In the genomic region with DNA sequence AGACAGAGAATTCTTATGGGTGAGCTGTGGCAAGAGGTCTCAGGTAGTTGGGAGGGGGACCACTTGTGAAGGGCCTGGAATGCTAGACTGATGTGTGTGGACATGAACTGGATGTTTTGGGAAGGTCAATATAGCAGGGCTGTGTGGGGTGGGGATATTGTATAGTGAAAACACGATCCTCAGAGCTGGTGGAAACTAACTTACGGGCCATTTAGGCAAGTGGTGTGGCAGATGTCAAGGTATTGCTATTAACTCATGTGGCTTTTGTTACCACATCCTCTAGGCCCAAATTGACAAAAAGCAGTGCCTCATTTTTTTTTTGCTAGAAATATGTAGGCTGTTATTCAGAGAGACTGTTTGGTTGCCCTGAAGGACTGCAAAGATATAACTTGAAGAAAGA, we compare ENCODE assay signal across 23 cellular contexts. TPM values are rescaled to one million over a fixed set of nuclear protein-coding genes. Genes with fewer than 3 reads are reported as not detected.
A peak's percentile ranks its signal among the peaks of the same experiment; 100 is the strongest.
DNase-seq lines count a peak whose midpoint lies in the region; ATAC-seq and TF ChIP-seq lines count a peak whose summit lies in the region.
"Had no signal": no experiment of that assay in that cellular context is flagged by ENCODE, and none has a peak within 500 bp of the region (broad histone marks: within the 10 kb centered on the region; RNA-seq: fewer than 3 reads in every experiment).

No MANE protein-coding gene starts in this region.

- H3K79me2 ChIP-seq in GM23338 (replicated peaks; ENCODE audit: insufficient read depth): no peaks in the 10 kb centered on the region
- no peaks in the 10 kb centered on the region for H3K79me2 ChIP-seq in Loucy (ENCODE audit: insufficient read depth, low read length)

- peaks cover 10% of the 10 kb centered on the region for H3K9me3 Mint-ChIP-seq in activated CD4-positive, alpha-beta T cell treated with anti-CD3 and anti-CD28 coated beads, Interleukin-2, amount 10 ng/mL, durations not matched to agents 7 days and 5 days
- peaks cover 14% of the 10 kb centered on the region for H3K9me3 Mint-ChIP-seq in GM23338

- H3K27ac Mint-ChIP-seq in activated CD4-positive, alpha-beta T cell treated with anti-CD3 and anti-CD28 coated beads, Interleukin-2, amount 10 ng/mL, durations not matched to agents 7 days and 5 days: peak overlapping the region; percentile 9
- H3K27ac Mint-ChIP-seq in GM23338: no peak overlapping the region
- H3K27ac Mint-ChIP-seq: activated CD4-positive, alpha-beta T cell treated with anti-CD3 and anti-CD28 coated beads for 36 hours; activated naive CD4-positive, alpha-beta T cell treated with anti-CD3 and anti-CD28 coated beads, Interleukin-2, amount 50 U/mL, for 72 hours; nephron; progenitor cell of endocrine pancreas; stimulated activated naive B cell treated with anti-CD40 and anti-IgM and Interleukin-4, amounts not matched to agents 10 μg/mL and 1 μg/mL and 100 μg/mL, for 72 hours had no signal

- no peaks in the 10 kb centered on the region for H3K4me1 ChIP-seq in GM23338 (ENCODE audit: insufficient read depth)
- H3K4me1 ChIP-seq in Loucy (ENCODE audit: insufficient read depth, low read length, poor library complexity, severe bottlenecking): peaks cover 15% of the 10 kb centered on the region
- peaks cover 10% of the 10 kb centered on the region for H3K4me1 ChIP-seq in psoas muscle
- H3K4me1 ChIP-seq: BLaER1 treated with 17β-estradiol and CSF1 and Interleukin-3, amounts not matched to agents 10 nM and 100 nM; breast epithelium; upper lobe of left lung had no signal

- H3K4me2 ChIP-seq in GM23338 (no peak overlapping the region), Loucy (ENCODE audit: low read depth, low read length, poor library complexity, severe bottlenecking) (no peak overlapping the region)
- H3K4me2 ChIP-seq: BLaER1 treated with 17β-estradiol and CSF1 and Interleukin-3, amounts not matched to agents 10 nM and 100 nM had no signal

- H3K4me1 Mint-ChIP-seq in activated CD4-positive, alpha-beta T cell treated with anti-CD3 and anti-CD28 coated beads, Interleukin-2, amount 10 ng/mL, durations not matched to agents 7 days and 5 days: peaks cover 24% of the 10 kb centered on the region
- no peaks in the 10 kb centered on the region for H3K4me1 Mint-ChIP-seq in GM23338
- H3K4me1 Mint-ChIP-seq: nephron had no signal

- intact Hi-C loops in psoas muscle (cut with DNase I): loop anchor here in 1 of 2 donors (2.0 kb wide), 1 partner anchor 75 kb away; no protein-coding TSS in a partner anchor

- H3K27me3 ChIP-seq in GM23338 (ENCODE audit: insufficient read depth) (no peaks in the 10 kb centered on the region), Loucy (ENCODE audit: insufficient read depth, low read length, poor library complexity, severe bottlenecking) (no peaks in the 10 kb centered on the region), psoas muscle (ENCODE audit: insufficient read depth in 3 of 3, low read length in 2 of 3) (no peaks in the 10 kb centered on the region)
- H3K27me3 ChIP-seq: BLaER1 treated with 17β-estradiol and CSF1 and Interleukin-3, amounts not matched to agents 10 nM and 100 nM; breast epithelium; upper lobe of left lung had no signal

- no peak for DNase-seq in activated CD4-positive, alpha-beta T cell treated with anti-CD3 and anti-CD28 coated beads, Interleukin-2, amount 10 ng/mL, durations not matched to agents 7 days and 5 days
- no peak for DNase-seq in activated CD4-positive, alpha-beta T cell treated with anti-CD3 and anti-CD28 coated beads for 1 hour
- DNase-seq in GM23338 (ENCODE audit: low spot score) (no peak), psoas muscle (no peak), hepatic stellate cell (ENCODE audit: low spot score) (no peak)
- DNase-seq: activated CD4-positive, alpha-beta T cell treated with anti-CD3 and anti-CD28 coated beads for 36 hours; activated T-cell treated with anti-CD3 and anti-CD28 coated beads for 4 hours; dermis blood vessel endothelial cell; glutamatergic neuron; NCI-H1694; NCI-H524; stimulated activated naive B cell treated with anti-CD40 and anti-IgM and Interleukin-4, amounts not matched to agents 10 μg/mL and 1 μg/mL and 100 μg/mL, for 72 hours; upper lobe of left lung had no signal

- 88 to 94% (median 92%) methylated on average over 2 of the region's 2 CpGs for WGBS in psoas muscle, 3 donors

- POLR2A ChIA-PET in activated CD4-positive, alpha-beta T cell treated with anti-CD3 and anti-CD28 coated beads, Interleukin-2, amount 10 ng/mL, durations not matched to agents 7 days and 5 days (lab: Charles Lee): no interaction called here

- ATAC-seq in GM23338 (no peak), psoas muscle (no peak), HG02588 (IDR thresholded peaks at IDR 0.05; ENCODE audit: unreplicated experiment) (no peak), HG03025 (IDR thresholded peaks at IDR 0.05; ENCODE audit: low FRiP score, unreplicated experiment) (no peak)
- ATAC-seq: activated CD4-positive, alpha-beta T cell treated with anti-CD3 and anti-CD28 coated beads for 36 hours had no signal

- no peak for TF ChIP-seq CTCF in GM23338 (conservative IDR thresholded peaks at IDR 0.05; ENCODE audit: low read depth in 2 of 2)
- no peak for TF ChIP-seq CTCF in Loucy (conservative IDR thresholded peaks at IDR 0.05; ENCODE audit: low read length)
- TF ChIP-seq CTCF in psoas muscle (IDR thresholded peaks at IDR 0.05): no peak

- no peaks in the 10 kb centered on the region for H3K9me2 ChIP-seq in GM23338 (ENCODE audit: insufficient read depth)
- H3K9me2 ChIP-seq in Loucy (replicated peaks; ENCODE audit: low read depth, low read length): no peaks in the 10 kb centered on the region

- H3K27me3 Mint-ChIP-seq in activated CD4-positive, alpha-beta T cell treated with anti-CD3 and anti-CD28 coated beads, Interleukin-2, amount 10 ng/mL, durations not matched to agents 7 days and 5 days: peaks cover 3% of the 10 kb centered on the region
- no peaks in the 10 kb centered on the region for H3K27me3 Mint-ChIP-seq in GM23338 (ENCODE audit: insufficient read depth, low read depth, poor library complexity)
- H3K27me3 Mint-ChIP-seq: stimulated activated naive B cell treated with anti-CD40 and anti-IgM and Interleukin-4, amounts not matched to agents 10 μg/mL and 1 μg/mL and 100 μg/mL, for 72 hours had no signal

- H3K36me3 ChIP-seq in GM23338 (ENCODE audit: insufficient read depth) (no peaks in the 10 kb centered on the region), Loucy (ENCODE audit: insufficient read depth, low read length) (no peaks in the 10 kb centered on the region), psoas muscle (ENCODE audit: insufficient read depth in 1 of 2, low read depth in 1 of 2) (no peaks in the 10 kb centered on the region)
- H3K36me3 ChIP-seq: breast epithelium, upper lobe of left lung had no signal

- no peak overlapping the region for H3K9ac ChIP-seq in Loucy (ENCODE audit: low read depth, low read length, poor library complexity, severe bottlenecking)
- H3K9ac ChIP-seq: BLaER1 treated with 17β-estradiol and CSF1 and Interleukin-3, amounts not matched to agents 10 nM and 100 nM had no signal

- peaks cover 9% of the 10 kb centered on the region for H3K36me3 Mint-ChIP-seq in activated CD4-positive, alpha-beta T cell treated with anti-CD3 and anti-CD28 coated beads, Interleukin-2, amount 10 ng/mL, durations not matched to agents 7 days and 5 days (ENCODE audit: low read depth)
- peaks cover 6% of the 10 kb centered on the region for H3K36me3 Mint-ChIP-seq in GM23338 (ENCODE audit: low read depth)

- H3K9me3 ChIP-seq in Loucy (ENCODE audit: insufficient read depth, low read depth, low read length) (peaks cover 5% of the 10 kb centered on the region), psoas muscle (no peaks in the 10 kb centered on the region)
- H3K9me3 ChIP-seq: breast epithelium, upper lobe of left lung had no signal

- CTCF ChIA-PET in activated CD4-positive, alpha-beta T cell treated with anti-CD3 and anti-CD28 coated beads, Interleukin-2, amount 10 ng/mL, durations not matched to agents 7 days and 5 days (lab: Charles Lee): interaction anchor here (1.0 kb wide), 1 partner anchor 11 kb away, joined by 3 read pairs; no protein-coding TSS in a partner anchor

- H3K4me3 ChIP-seq in GM23338 (no peak overlapping the region), Loucy (ENCODE audit: low read length, poor library complexity, severe bottlenecking) (peak overlapping the region; percentile 6), psoas muscle (no peak overlapping the region)
- H3K4me3 ChIP-seq: BLaER1 treated with 17β-estradiol and CSF1 and Interleukin-3, amounts not matched to agents 10 nM and 100 nM; breast epithelium; lung; upper lobe of left lung had no signal

- H4K20me1 ChIP-seq in GM23338 (replicated peaks; ENCODE audit: insufficient read depth) (no peaks in the 10 kb centered on the region), Loucy (ENCODE audit: insufficient read depth, low read length, poor library complexity, severe bottlenecking) (no peaks in the 10 kb centered on the region)
- H4K20me1 ChIP-seq: BLaER1 treated with 17β-estradiol and CSF1 and Interleukin-3, amounts not matched to agents 10 nM and 100 nM had no signal

- no peak overlapping the region for H3K4me3 Mint-ChIP-seq in activated CD4-positive, alpha-beta T cell treated with anti-CD3 and anti-CD28 coated beads, Interleukin-2, amount 10 ng/mL, durations not matched to agents 7 days and 5 days
- no peak overlapping the region for H3K4me3 Mint-ChIP-seq in GM23338
- H3K4me3 Mint-ChIP-seq: activated CD4-positive, alpha-beta T cell treated with anti-CD3 and anti-CD28 coated beads for 36 hours; nephron; stimulated activated naive B cell treated with anti-CD40 and anti-IgM and Interleukin-4, amounts not matched to agents 10 μg/mL and 1 μg/mL and 100 μg/mL, for 72 hours had no signal

- no peaks in the 10 kb centered on the region for H3F3A ChIP-seq in GM23338 (replicated peaks; ENCODE audit: low read depth)
- H3F3A ChIP-seq in Loucy (ENCODE audit: low read depth): no peaks in the 10 kb centered on the region

- H3K27ac ChIP-seq in GM23338 (ENCODE audit: low read depth) (no peak overlapping the region), psoas muscle (peak overlapping the region; percentile 61)
- H3K27ac ChIP-seq: 22Rv1; BLaER1 treated with 17β-estradiol and CSF1 and Interleukin-3, amounts not matched to agents 10 nM and 100 nM; breast epithelium; upper lobe of left lung had no signal

- 0 out of 2 replicates have a peak overlapping the region, but pooled peaks have one; percentile 66 for H2AFZ ChIP-seq in GM23338
- H2AFZ ChIP-seq in Loucy (ENCODE audit: low read length): peak overlapping the region; percentile 60; the same call in 1 of the 2 replicates

TF ChIP-seq in GM23338, 12 proteins besides CTCF, POLR2A, EP300 and RAD21 (continues in another document):
- TF ChIP-seq NANOG (IDR thresholded peaks at IDR 0.05; ENCODE audit: borderline replicate concordance): no peak
- TF ChIP-seq STAT1 (IDR thresholded peaks at IDR 0.05; ENCODE audit: unreplicated experiment): no peak
- TF ChIP-seq EZH2phosphoT487 (IDR thresholded peaks at IDR 0.05; ENCODE audit: unreplicated experiment): no peak

RNA-seq across cellular contexts. Expression of a gene that starts 8.0 kb away (rescaled TPM):
- 10 to 100 TPM; 26.3 to 31.9 TPM for total RNA-seq in activated CD4-positive, alpha-beta T cell treated with anti-CD3 and anti-CD28 coated beads, Interleukin-2, amount 10 ng/mL, durations not matched to agents 7 days and 5 days
- total RNA-seq in GM23338 (2014; rRNA removed; shearing (Covaris generic)): 60.8 and 67.4 TPM in 2 replicates
- polyA plus RNA-seq in GM23338 (2016; fragmentation: Nextera tagmentation; extraction: Ambion mirVana): 36.4 and 37.4 TPM in 2 replicates
- total RNA-seq in psoas muscle: 10 to 100 TPM; 29.5 to 58.7 (median 52.6) TPM
- 10 to 100 TPM; 23.7 to 70.3 (median 32.5) TPM for polyA plus RNA-seq in psoas muscle
